ENCODE assay signal across 11 cellular contexts in the genomic region with DNA sequence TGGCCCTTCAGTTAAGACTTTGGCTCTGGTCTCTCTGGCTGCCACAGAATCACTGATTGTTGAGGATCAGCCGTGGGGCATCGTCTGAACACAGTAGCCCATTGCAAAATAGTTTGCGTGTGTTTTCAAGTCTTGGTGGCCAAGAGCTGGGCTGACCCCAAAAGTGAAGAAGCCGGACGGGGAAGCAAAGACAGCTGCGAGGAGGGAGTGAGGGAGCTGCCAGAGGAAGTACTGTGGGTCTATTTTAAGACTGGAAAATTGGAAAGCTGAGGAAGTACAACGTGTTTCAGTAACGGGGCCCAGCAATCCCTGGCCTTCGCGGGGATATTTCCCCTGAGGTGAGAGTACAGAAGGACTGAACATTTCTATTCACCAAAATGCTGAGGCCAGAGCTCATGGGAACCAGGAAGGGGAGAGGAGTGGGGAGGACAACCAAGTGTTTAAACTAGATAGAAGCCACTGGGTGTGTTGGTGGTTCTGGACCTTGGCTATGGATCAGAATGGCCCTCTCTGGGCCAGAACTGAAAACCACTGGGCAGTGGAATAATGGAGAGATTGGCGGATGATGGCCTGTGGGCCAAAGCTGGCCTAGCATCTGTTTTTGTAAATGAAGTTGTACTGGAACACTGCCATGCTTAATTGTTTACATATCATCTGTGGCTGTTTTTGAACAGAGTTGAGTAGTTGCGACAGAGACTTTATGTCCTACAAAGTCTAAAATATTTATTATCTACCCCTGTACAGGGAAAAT. TPM values are rescaled to one million over a fixed set of nuclear protein-coding genes. Genes with fewer than 3 reads are reported as not detected.
DNase-seq lines count a peak whose midpoint lies in the region; ATAC-seq and TF ChIP-seq lines count a peak whose summit lies in the region.
"Had no signal": no experiment of that assay in that cellular context is flagged by ENCODE, and none has a peak within 500 bp of the region (broad histone marks: within the 10 kb centered on the region; RNA-seq: fewer than 3 reads in every experiment).

No MANE protein-coding gene starts in this region.

- intact Hi-C loops in esophagus squamous epithelium (cut with DNase I) = no loop called here
- intact Hi-C loops in activated naive CD4-positive, alpha-beta T cell treated with anti-CD3 and anti-CD28 coated beads for 36 hours (cut with micrococcal nuclease) = no loop called here

- no peaks in the 10 kb centered on the region for H3K27me3 Mint-ChIP-seq in memory B cell
- H3K27me3 Mint-ChIP-seq in activated naive CD4-positive, alpha-beta T cell treated with anti-CD3 and anti-CD28 coated beads for 36 hours (ENCODE audit: low read depth) = no peaks in the 10 kb centered on the region

- H3K4me3 ChIP-seq in esophagus squamous epithelium (no peak overlapping the region), brain microvascular endothelial cell (ENCODE audit: low read depth, low read length) (no peak overlapping the region)

- peak overlapping the region; percentile 22 for H3K27ac Mint-ChIP-seq in memory B cell
- no peak overlapping the region for H3K27ac Mint-ChIP-seq in activated naive CD4-positive, alpha-beta T cell treated with anti-CD3 and anti-CD28 coated beads for 36 hours

- no peak for TF ChIP-seq POLR2A in esophagus squamous epithelium (IDR thresholded peaks at IDR 0.05)

- H3K36me3 ChIP-seq in esophagus squamous epithelium (no peaks in the 10 kb centered on the region), brain microvascular endothelial cell (replicated peaks) (no peaks in the 10 kb centered on the region)

- CTCF ChIA-PET in activated naive CD4-positive, alpha-beta T cell treated with anti-CD3 and anti-CD28 coated beads for 36 hours (lab: Charles Lee) = no interaction called here

- peaks cover 3 to 21% (median 13%) of the 10 kb centered on the region in 3 donors for H3K4me1 ChIP-seq in esophagus squamous epithelium

- no peaks in the 10 kb centered on the region for H3K9me3 Mint-ChIP-seq in memory B cell
- no peaks in the 10 kb centered on the region for H3K9me3 Mint-ChIP-seq in activated naive CD4-positive, alpha-beta T cell treated with anti-CD3 and anti-CD28 coated beads for 36 hours

- TF ChIP-seq CTCF in esophagus squamous epithelium (IDR thresholded peaks at IDR 0.05) = no peak
- no peak for TF ChIP-seq CTCF in brain microvascular endothelial cell (IDR thresholded peaks at IDR 0.05; ENCODE audit: low read depth, low read length, missing control alignments)

- H3K36me3 Mint-ChIP-seq in memory B cell = peaks cover 2% of the 10 kb centered on the region
- no peaks in the 10 kb centered on the region for H3K36me3 Mint-ChIP-seq in activated naive CD4-positive, alpha-beta T cell treated with anti-CD3 and anti-CD28 coated beads for 36 hours (ENCODE audit: low read depth)

- in situ Hi-C loops in brain microvascular endothelial cell (cut with HindIII; ENCODE audit: low pct_ligation_motif_present, low sequenced_read_pairs) = no loop called here

- WGBS in esophagus squamous epithelium, 2 donors = 51 to 68% methylated on average over 12 of the region's 12 CpGs

- no peak overlapping the region for H3K4me3 Mint-ChIP-seq in memory B cell
- no peak overlapping the region for H3K4me3 Mint-ChIP-seq in activated naive CD4-positive, alpha-beta T cell treated with anti-CD3 and anti-CD28 coated beads for 36 hours

- no peaks in the 10 kb centered on the region for H3K9me3 ChIP-seq in esophagus squamous epithelium

- DNase-seq in SKM-1 (lab: John Stamatoyannopoulos, UW; ENCODE audit: unreplicated experiment) (peak; percentile 8), esophagus squamous epithelium (lab: John Stamatoyannopoulos, UW) (no peak), memory B cell (ENCODE audit: low spot score in 2 of 2) (no peak), substantia nigra (lab: John Stamatoyannopoulos, UW) (peak in 37 of 49 donors; percentile 24 to 76 (median 49)), NCI-H524 treated with DMSO at 0.1 percent for 48 hours (lab: John Stamatoyannopoulos, UW) (no peak), SHP77 treated with DMSO at 0.1 percent for 48 hours (lab: John Stamatoyannopoulos, UW) (no peak), brain microvascular endothelial cell (no peak)
- DNase-seq in activated naive CD4-positive, alpha-beta T cell treated with anti-CD3 and anti-CD28 coated beads for 36 hours = no peak
- DNase-seq: activated CD8-positive, alpha-beta memory T cell treated with anti-CD3 and anti-CD28 coated beads, Interleukin-2, amount 50 U/mL, for 48 hours; NCI-H1092 treated with DMSO at 0.1 percent for 48 hours; SIG-M5 had no signal

- H3K27ac ChIP-seq in esophagus squamous epithelium (peak overlapping the region; percentile 45 to 88 (median 74)), substantia nigra (ENCODE audit: low read depth, low read length, poor library complexity, severe bottlenecking) (peak overlapping the region; percentile 67), brain microvascular endothelial cell (no peak overlapping the region)

- peaks cover 15% of the 10 kb centered on the region for H3K4me1 Mint-ChIP-seq in memory B cell
- no peaks in the 10 kb centered on the region for H3K4me1 Mint-ChIP-seq in activated naive CD4-positive, alpha-beta T cell treated with anti-CD3 and anti-CD28 coated beads for 36 hours (ENCODE audit: low read depth)

- no peaks in the 10 kb centered on the region for H3K27me3 ChIP-seq in esophagus squamous epithelium
- no peaks in the 10 kb centered on the region for H3K27me3 ChIP-seq in brain microvascular endothelial cell (replicated peaks)

- no peak for ATAC-seq in memory B cell (ENCODE audit: low read depth)

RNA-seq across cellular contexts. Expression of a gene that starts 34.1 kb away (rescaled TPM):
- total RNA-seq in esophagus squamous epithelium = 10 to 100 TPM in 2 of 4 donors, 1 to 10 TPM in 2; 8.5 to 18.9 (median 11.3) TPM
- 10 to 100 TPM; 14.8 to 16.3 TPM for total RNA-seq in activated naive CD4-positive, alpha-beta T cell treated with anti-CD3 and anti-CD28 coated beads for 36 hours

Comparison
In these comparisons a context has a peak if more than half of its experiments do, and no peak if none do; other contexts are left out.
1. DNase-seq: peak in SKM-1 (single experiment) and substantia nigra (37 of 49); none in esophagus squamous epithelium (single experiment), memory B cell (0 of 2), NCI-H524 treated with DMSO at 0.1 percent for 48 hours (single experiment), SHP77 treated with DMSO at 0.1 percent for 48 hours (single experiment), brain microvascular endothelial cell (single experiment) and activated naive CD4-positive, alpha-beta T cell treated with anti-CD3 and anti-CD28 coated beads for 36 hours (single experiment).